ENCODE assay signal across 8 cellular contexts in the genomic region with DNA sequence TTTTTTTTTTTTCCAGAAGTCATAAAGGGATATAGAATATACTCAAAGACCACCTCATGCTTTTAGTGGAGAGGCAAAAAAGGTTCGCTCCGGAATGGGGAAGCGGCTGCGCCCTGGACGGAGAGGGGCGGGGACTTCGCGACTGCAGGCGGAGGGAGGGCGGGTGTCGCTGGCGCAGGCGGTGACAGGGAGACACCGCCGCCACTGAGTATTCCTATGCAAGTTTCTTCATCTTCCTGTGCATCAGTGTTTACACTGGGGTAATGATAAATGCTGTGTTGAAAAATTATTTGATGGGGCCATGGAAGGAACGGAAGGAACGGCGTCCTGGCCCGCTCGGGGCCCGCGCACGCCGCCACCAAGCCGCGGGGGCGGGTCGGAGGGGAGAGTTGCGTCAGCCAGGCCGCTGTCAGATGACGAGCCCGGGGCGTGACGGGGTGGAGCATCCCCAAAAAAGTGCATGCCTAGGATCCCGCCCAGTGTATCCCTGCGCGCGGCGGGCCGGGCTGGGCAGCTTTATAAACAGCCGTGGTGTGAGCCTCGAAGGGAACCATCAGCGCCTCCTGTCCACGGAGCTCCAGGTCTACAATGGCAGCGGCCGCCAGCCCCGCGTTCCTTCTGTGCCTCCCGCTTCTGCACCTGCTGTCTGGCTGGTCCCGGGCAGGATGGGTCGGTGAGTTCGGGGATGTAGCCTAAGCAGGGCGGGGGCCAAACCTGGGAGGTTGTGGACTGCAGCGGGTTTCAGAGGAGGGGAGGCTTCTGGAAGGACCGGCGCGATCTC. TPM values are rescaled to one million over a fixed set of nuclear protein-coding genes. Genes with fewer than 3 reads are reported as not detected.
DNase-seq lines count a peak whose midpoint lies in the region; ATAC-seq, FAIRE-seq and TF ChIP-seq lines count a peak whose summit lies in the region.

Gene ULBP1 (plus strand): TSS at position 482 of the 781 bp plus-strand sequence. CDS start 107 bp downstream, at position 589.

- POLR2A ChIA-PET in Caco-2 (lab: Charles Lee): no interaction called here

- H3K4me3 Mint-ChIP-seq in Caco-2 (ENCODE audit: unreplicated experiment): peak within 1 kb of the TSS; percentile 83
- H3K4me3 Mint-ChIP-seq in brain: peak within 1 kb of the TSS; percentile 88 to 94 (median 89)

- H3K27ac Mint-ChIP-seq in Caco-2 (ENCODE audit: unreplicated experiment) (peak within 1 kb of the TSS; percentile 80), brain (peak within 1 kb of the TSS in 4 of 5 experiments; percentile 70 to 88 (median 77))

- H3K9me3 Mint-ChIP-seq in Caco-2 (ENCODE audit: unreplicated experiment) (no peaks in the 10 kb centered on the region), brain (peaks cover 0 to 15% (median 2%) of the 10 kb centered on the region in 5 experiments)

- WGBS in small intestine, 3 donors: 1 to 2% (median 2%) methylated on average over 43 to 57 of the region's 57 CpGs

- H3K36me3 ChIP-seq in Caco-2 (ENCODE audit: control insufficient read depth, insufficient read depth, low read length) (no peaks in the 10 kb centered on the region), small intestine (ENCODE audit: control insufficient read depth in 2 of 2, insufficient read depth in 2 of 2, low read length in 2 of 2) (no peaks in the 10 kb centered on the region)

- H3K9me3 ChIP-seq in Caco-2 (no peaks in the 10 kb centered on the region), small intestine (ENCODE audit: control insufficient read depth, low read depth) (no peaks in the 10 kb centered on the region)

- H3K27me3 Mint-ChIP-seq in Caco-2 (ENCODE audit: insufficient read depth, unreplicated experiment) (peaks cover 6% of the 10 kb centered on the region), brain (peaks cover 98% of the 10 kb centered on the region)

- no peak within 1 kb of the TSS for H3K27ac ChIP-seq in small intestine (ENCODE audit: low read depth in 1 of 2, low read length in 1 of 2)

- H3K4me1 ChIP-seq in Caco-2 (no peaks in the 10 kb centered on the region), small intestine (ENCODE audit: control insufficient read depth in 2 of 2, insufficient read depth in 1 of 2, low read depth in 1 of 2, low read length in 1 of 2) (no peaks in the 10 kb centered on the region)

- CTCF ChIA-PET in Caco-2 (lab: Charles Lee): interaction anchor here (0.6 to 0.9 kb wide), 2 partner anchors 10 to 53 kb away, joined by 3 read pairs; no protein-coding TSS in a partner anchor

- no peaks in the 10 kb centered on the region for H3K4me1 Mint-ChIP-seq in Caco-2 (ENCODE audit: low read depth, unreplicated experiment)
- H3K4me1 Mint-ChIP-seq in brain: peaks cover 27% of the 10 kb centered on the region

- FAIRE-seq in small intestine (lab: Jason Lieb, UNC): no peak

- intact Hi-C loops in Caco-2 (cut with micrococcal nuclease; ENCODE audit: unreplicated experiment): loop anchor here (1.0 kb wide), 1 partner anchor 42 kb away; no protein-coding TSS in a partner anchor

- no TSS peak for BruUV-seq in Caco-2 (replicated peaks; lab: Mats Ljungman, UMichigan)

- H3K4me3 ChIP-seq in Caco-2 (ENCODE audit: low read depth, low read length) (peak within 1 kb of the TSS; percentile 40), small intestine (ENCODE audit: low read depth in 1 of 2, low read length in 2 of 2) (peak within 1 kb of the TSS; percentile 21 to 43)

- DNase-seq in Caco-2 (peak; percentile 81 to 87), HCEC 1CT (peak; percentile 71), NCI-H1930 (lab: John Stamatoyannopoulos, UW) (peak; percentile 50 to 80), UCSD-AML1 (lab: John Stamatoyannopoulos, UW; ENCODE audit: unreplicated experiment) (peak; percentile 87), iPS-NIHi11 (ENCODE audit: low spot score) (peak; percentile 88), small intestine (peak; percentile 49)

- H3K36me3 Mint-ChIP-seq in Caco-2 (ENCODE audit: insufficient read depth, unreplicated experiment): peaks cover 15% of the 10 kb centered on the region
- H3K36me3 Mint-ChIP-seq in brain: no peaks in the 10 kb centered on the region

- TF ChIP-seq CTCF in Caco-2 (IDR thresholded peaks at IDR 0.05; ENCODE audit: insufficient read depth in 1 of 2, low read depth in 1 of 2, low read length in 1 of 2, severe bottlenecking in 1 of 2, unreplicated experiment in 1 of 2): peak in 1 of 2 experiments; percentile 15
- no peak for TF ChIP-seq CTCF in brain (conservative IDR thresholded peaks at IDR 0.05)

- no peak for ATAC-seq in HG03025 (IDR thresholded peaks at IDR 0.05; ENCODE audit: low FRiP score, unreplicated experiment)

- H3K27me3 ChIP-seq in Caco-2 (replicated peaks; ENCODE audit: control insufficient read depth, insufficient read depth, low read length): no peaks in the 10 kb centered on the region
- H3K27me3 ChIP-seq in small intestine (ENCODE audit: control insufficient read depth in 2 of 2, insufficient read depth in 2 of 2, low read length in 2 of 2): peaks cover 0 to 38% of the 10 kb centered on the region in 2 donors

RNA-seq across cellular contexts. Expression of gene ULBP1, which starts in this region (rescaled TPM):
- 5.4 and 7.7 TPM in 2 replicates for total RNA-seq in Caco-2 (2022)
- polyA plus RNA-seq in brain (ENCODE audit: insufficient read depth, low read depth, low replicate concordance): 2.3 TPM
- under 1 TPM in 1 of 3 donors, not detected in 2; 0.36 TPM for polyA plus RNA-seq in small intestine

Comparison
In these comparisons a context has a peak if more than half of its experiments do, and no peak if none do; other contexts are left out.
1. Peak in DNase-seq and H3K4me3 ChIP-seq in small intestine; RNA of the gene not detected or under 1 TPM.